In the genomic region with DNA sequence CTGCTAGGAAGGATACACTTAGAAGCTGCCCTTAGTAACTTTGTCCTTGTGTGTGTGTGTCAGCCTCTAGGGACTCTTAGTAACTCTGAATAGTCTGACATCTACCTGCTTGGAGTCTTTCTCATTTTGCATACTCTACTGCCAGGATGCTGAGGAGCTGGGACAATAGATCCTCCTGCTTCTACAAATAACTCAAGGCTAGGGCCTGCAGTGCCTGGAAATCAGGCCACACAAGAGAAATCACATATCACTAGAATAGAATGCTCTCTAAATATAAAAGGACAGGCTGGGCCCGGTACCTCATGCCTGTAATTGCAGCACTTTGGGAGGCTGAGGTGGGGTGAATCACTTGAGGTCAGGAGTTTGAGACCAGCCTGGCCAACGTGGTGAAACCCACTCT, we compare ENCODE assay signal across 1 cellular context.
TF ChIP-seq lines count a peak whose summit lies in the region.

No MANE protein-coding gene starts in this region.

TF ChIP-seq in H1, 55 proteins besides CTCF, POLR2A, EP300 and RAD21:
- TF ChIP-seq SIRT6 (IDR thresholded peaks at IDR 0.05; ENCODE audit: low read length), result no peak
- no peak for TF ChIP-seq TEAD4 (IDR thresholded peaks at IDR 0.05; ENCODE audit: low read depth, low read length)
- TF ChIP-seq TAF7 (optimal IDR thresholded peaks at IDR 0.05; ENCODE audit: borderline replicate concordance, low read depth, low read length), result peak; percentile 36
